Comparison of ENCODE assay signal across 1 cellular context in genomic region chr18:40855661-40856060, GRCh38.
TF ChIP-seq lines count a peak whose summit lies in the region.

No MANE protein-coding gene starts in this region.

TF ChIP-seq in H1, 55 proteins besides CTCF, POLR2A, EP300 and RAD21 (continued from another document):
- no peak for TF ChIP-seq ASH2L (IDR thresholded peaks at IDR 0.05; ENCODE audit: low read length)
- TF ChIP-seq SUZ12 (IDR thresholded peaks at IDR 0.05; ENCODE audit: low read length) = no peak
- no peak for TF ChIP-seq CEBPB (IDR thresholded peaks at IDR 0.05; ENCODE audit: low read depth, low read length)
- TF ChIP-seq BACH1 (IDR thresholded peaks at IDR 0.05; ENCODE audit: low read length) = no peak
- no peak for TF ChIP-seq CHD2 (IDR thresholded peaks at IDR 0.05; ENCODE audit: low read length)
- no peak for TF ChIP-seq RFX5 (IDR thresholded peaks at IDR 0.05; ENCODE audit: borderline replicate concordance, low read depth, low read length)
